Comparison of ENCODE assay signal across 8 cellular contexts in the genomic region with DNA sequence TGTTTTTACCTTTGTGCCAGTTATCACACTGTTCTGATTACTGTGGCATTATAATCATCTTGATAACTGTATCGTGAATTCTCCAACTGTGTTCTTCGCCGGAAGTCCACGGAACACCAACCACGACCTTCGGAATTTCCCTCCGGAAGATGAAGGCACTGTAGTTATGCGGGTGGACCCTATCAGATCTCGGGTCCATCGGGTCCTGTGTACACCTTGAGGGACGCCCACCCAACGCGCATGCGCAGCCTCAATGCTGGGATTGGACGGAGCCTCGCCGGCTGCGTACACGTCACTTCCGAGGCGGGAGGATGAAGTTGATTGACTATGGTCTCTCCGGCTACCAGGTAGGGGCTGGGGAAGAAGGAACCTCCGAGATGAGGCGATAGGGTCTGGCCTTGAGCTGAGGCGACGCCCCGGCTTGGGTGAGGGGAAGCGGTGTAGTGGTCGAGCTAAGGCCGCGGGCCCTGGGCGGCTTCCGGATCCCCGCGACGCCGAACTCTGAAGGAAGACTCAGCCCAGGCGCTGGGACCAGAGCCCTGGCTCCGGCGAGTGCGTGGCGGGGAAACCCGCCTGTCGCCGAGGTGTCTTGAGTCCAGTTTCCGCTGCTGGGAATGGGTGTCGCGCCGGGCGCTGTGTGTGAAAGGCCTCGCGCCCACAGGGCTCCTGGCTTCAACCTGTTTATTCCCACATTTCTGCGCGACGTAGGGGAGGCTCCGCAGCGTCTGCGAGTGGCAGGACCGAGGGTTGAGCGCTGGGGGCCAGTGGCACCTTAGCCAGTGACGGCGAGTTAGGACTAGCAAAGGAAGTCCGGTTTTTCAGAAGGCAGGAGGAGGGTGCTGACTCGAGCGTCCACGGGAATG. TPM values are rescaled to one million over a fixed set of nuclear protein-coding genes. Genes with fewer than 3 reads are reported as not detected.
DNase-seq lines count a peak whose midpoint lies in the region; ATAC-seq and TF ChIP-seq lines count a peak whose summit lies in the region.

A gene with protein sequence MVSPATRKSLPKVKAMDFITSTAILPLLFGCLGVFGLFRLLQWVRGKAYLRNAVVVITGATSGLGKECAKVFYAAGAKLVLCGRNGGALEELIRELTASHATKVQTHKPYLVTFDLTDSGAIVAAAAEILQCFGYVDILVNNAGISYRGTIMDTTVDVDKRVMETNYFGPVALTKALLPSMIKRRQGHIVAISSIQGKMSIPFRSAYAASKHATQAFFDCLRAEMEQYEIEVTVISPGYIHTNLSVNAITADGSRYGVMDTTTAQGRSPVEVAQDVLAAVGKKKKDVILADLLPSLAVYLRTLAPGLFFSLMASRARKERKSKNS (plus strand): TSS at position 320 of the 863 bp plus-strand sequence. CDS start 8 bp downstream, at position 328.

- no peaks in the 10 kb centered on the region for H3K36me3 ChIP-seq in gastroesophageal sphincter

- peak within 1 kb of the TSS; percentile 87 for H3K4me3 Mint-ChIP-seq in activated naive CD4-positive, alpha-beta T cell treated with anti-CD3 and anti-CD28 coated beads, Interleukin-2, amount 10 ng/mL, durations not matched to agents 7 days and 5 days

- H3K27ac ChIP-seq in gastroesophageal sphincter = peak within 1 kb of the TSS; percentile 84 to 98 (median 94)

- TF ChIP-seq CTCF in gastroesophageal sphincter (IDR thresholded peaks at IDR 0.05) = peak in 1 of 4 experiments; percentile 14

- H3K27me3 ChIP-seq in gastroesophageal sphincter = peaks cover 4% of the 10 kb centered on the region

- WGBS in gastroesophageal sphincter (ENCODE audit: low coverage in 1 of 2), 2 donors = 0 to 2% methylated on average over 9 to 15 of the region's 66 CpGs

- H3K9me3 ChIP-seq in gastroesophageal sphincter = no peaks in the 10 kb centered on the region

- POLR2A ChIA-PET in HEK293T (lab: Yijun Ruan, JAX) = interaction anchor here (1.3 to 2.2 kb wide), 4 partner anchors 28 to 149 kb away, joined by 5 to 9 read pairs (median 8); a partner anchor contains a TSS

- H3K27ac Mint-ChIP-seq in activated naive CD4-positive, alpha-beta T cell treated with anti-CD3 and anti-CD28 coated beads, Interleukin-2, amount 10 ng/mL, durations not matched to agents 7 days and 5 days = peak within 1 kb of the TSS; percentile 93

- peak; percentile 34 to 58 for TF ChIP-seq POLR2A in gastroesophageal sphincter (IDR thresholded peaks at IDR 0.05)

- peaks cover 37% of the 10 kb centered on the region for H3K4me1 Mint-ChIP-seq in activated naive CD4-positive, alpha-beta T cell treated with anti-CD3 and anti-CD28 coated beads, Interleukin-2, amount 10 ng/mL, durations not matched to agents 7 days and 5 days

- peaks cover 0 to 30% (median 10%) of the 10 kb centered on the region in 3 donors for H3K4me1 ChIP-seq in gastroesophageal sphincter

- CTCF ChIA-PET in HEK293T (lab: Yijun Ruan, JAX) = no interaction called here
- CTCF ChIA-PET in activated naive CD4-positive, alpha-beta T cell treated with anti-CD3 and anti-CD28 coated beads, Interleukin-2, amount 10 ng/mL, durations not matched to agents 7 days and 5 days (lab: Charles Lee) = interaction anchor here (0.7 to 1.5 kb wide), 2 partner anchors 89 to 330 kb away, joined by 3 read pairs; no protein-coding TSS in a partner anchor

- H3K9me3 Mint-ChIP-seq in activated naive CD4-positive, alpha-beta T cell treated with anti-CD3 and anti-CD28 coated beads, Interleukin-2, amount 10 ng/mL, durations not matched to agents 7 days and 5 days = no peaks in the 10 kb centered on the region

- DNase-seq in GM03348 (ENCODE audit: low spot score) (peak; percentile 99), HEK293T (ENCODE audit: extremely low spot score) (peak; percentile 98), MV-4-11 (lab: John Stamatoyannopoulos, UW) (peak; percentile 89), SK-N-DZ (ENCODE audit: low spot score) (peak; percentile 98), non-pigmented ciliary epithelial cell (ENCODE audit: low read depth) (peak; percentile 58), superior temporal gyrus (ENCODE audit: extremely low spot score) (peak; percentile 99)
- DNase-seq in activated naive CD4-positive, alpha-beta T cell treated with anti-CD3 and anti-CD28 coated beads, Interleukin-2, amount 10 ng/mL, durations not matched to agents 7 days and 5 days = peak; percentile 98

- peaks cover 6% of the 10 kb centered on the region for H3K36me3 Mint-ChIP-seq in activated naive CD4-positive, alpha-beta T cell treated with anti-CD3 and anti-CD28 coated beads, Interleukin-2, amount 10 ng/mL, durations not matched to agents 7 days and 5 days

- H3K27me3 Mint-ChIP-seq in activated naive CD4-positive, alpha-beta T cell treated with anti-CD3 and anti-CD28 coated beads, Interleukin-2, amount 10 ng/mL, durations not matched to agents 7 days and 5 days = no peaks in the 10 kb centered on the region

- ATAC-seq in gastroesophageal sphincter = peak; percentile 96

- TF ChIP-seq EP300 in gastroesophageal sphincter (IDR thresholded peaks at IDR 0.05) = no peak

- peak within 1 kb of the TSS; percentile 66 to 91 for H3K4me3 ChIP-seq in gastroesophageal sphincter

TF ChIP-seq in HEK293T, 16 proteins besides CTCF, POLR2A, EP300 and RAD21:
- TF ChIP-seq, protein P1, sequence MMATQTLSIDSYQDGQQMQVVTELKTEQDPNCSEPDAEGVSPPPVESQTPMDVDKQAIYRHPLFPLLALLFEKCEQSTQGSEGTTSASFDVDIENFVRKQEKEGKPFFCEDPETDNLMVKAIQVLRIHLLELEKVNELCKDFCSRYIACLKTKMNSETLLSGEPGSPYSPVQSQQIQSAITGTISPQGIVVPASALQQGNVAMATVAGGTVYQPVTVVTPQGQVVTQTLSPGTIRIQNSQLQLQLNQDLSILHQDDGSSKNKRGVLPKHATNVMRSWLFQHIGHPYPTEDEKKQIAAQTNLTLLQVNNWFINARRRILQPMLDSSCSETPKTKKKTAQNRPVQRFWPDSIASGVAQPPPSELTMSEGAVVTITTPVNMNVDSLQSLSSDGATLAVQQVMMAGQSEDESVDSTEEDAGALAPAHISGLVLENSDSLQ (IDR thresholded peaks at IDR 0.05) = peak; percentile 96
- TF ChIP-seq L3MBTL2 (conservative IDR thresholded peaks at IDR 0.05) (peak; percentile 85), HDGF (IDR thresholded peaks at IDR 0.05; ENCODE audit: borderline replicate concordance) (no peak), BHLHE40 (IDR thresholded peaks at IDR 0.05; ENCODE audit: borderline replicate concordance) (no peak), ELF4 (IDR thresholded peaks at IDR 0.05) (no peak)

RNA-seq across cellular contexts. Expression of the gene that starts here (rescaled TPM):
- polyA plus RNA-seq in SK-N-DZ (2014; cell fraction: cytosol; rRNA removed) = 23.8 and 27.4 TPM in 2 replicates
- polyA plus RNA-seq in SK-N-DZ (2014; cell fraction: nucleus; rRNA removed) = 20.0 and 27.6 TPM in 2 replicates
- total RNA-seq in gastroesophageal sphincter = 10 to 100 TPM; 17.0 to 44.2 (median 37.4) TPM

Comparison
In these comparisons a context has a peak if more than half of its experiments do, and no peak if none do; other contexts are left out.
1. Peak in every context shown above with its lines: DNase-seq, ATAC-seq, H3K4me3 ChIP-seq and H3K27ac ChIP-seq.